15 cellular contexts compared by ENCODE assay signal in genomic region chr6:14658909-14659561, GRCh38.
DNase-seq lines count a peak whose midpoint lies in the region; ATAC-seq, FAIRE-seq and TF ChIP-seq lines count a peak whose summit lies in the region.
"Had no signal": no experiment of that assay in that cellular context is flagged by ENCODE, and none has a peak within 500 bp of the region (broad histone marks: within the 10 kb centered on the region; RNA-seq: fewer than 3 reads in every experiment).

No MANE protein-coding gene starts in this region.

- no peak overlapping the region for H2BK20ac ChIP-seq in IMR-90 (ENCODE audit: low read depth, low read length)

- no peak overlapping the region for H2AK9ac ChIP-seq in IMR-90 (replicated peaks; ENCODE audit: low read depth, low read length, poor library complexity)

- H3K4me1 ChIP-seq in BLaER1 (peaks cover 99% of the 10 kb centered on the region), IMR-90 (ENCODE audit: control insufficient read depth, insufficient read depth, low read length) (peaks cover 10% of the 10 kb centered on the region)
- H3K4me1 ChIP-seq: breast epithelium had no signal

- 15% methylated on average over 2 of the region's 6 CpGs; no CpG with 5 or more reads in 1 of the 2 experiments for WGBS in IMR-90 (ENCODE audit: extremely low coverage in 2 of 2, insufficient read length in 1 of 2), 2 experiments

- intact Hi-C loops in IMR-90 (cut with micrococcal nuclease), result no loop called here

- H4K20me1 ChIP-seq in BLaER1, result no peaks in the 10 kb centered on the region
- H4K20me1 ChIP-seq in IMR-90 (ENCODE audit: insufficient read depth, low read length), result no peaks in the 10 kb centered on the region

- no peak overlapping the region for H4K91ac ChIP-seq in IMR-90 (ENCODE audit: insufficient read depth, low read depth, low read length)

- H3K9me3 ChIP-seq in BLaER1, result no peaks in the 10 kb centered on the region
- no peaks in the 10 kb centered on the region for H3K9me3 ChIP-seq in IMR-90 (ENCODE audit: control insufficient read depth, insufficient read depth, low read length)
- H3K9me3 ChIP-seq: breast epithelium had no signal

- no peaks in the 10 kb centered on the region for H3K27me3 ChIP-seq in BLaER1
- H3K27me3 ChIP-seq in IMR-90 (ENCODE audit: control insufficient read depth, insufficient read depth, low read length), result peaks cover 2% of the 10 kb centered on the region; the same call in 1 of the 2 replicates
- H3K27me3 ChIP-seq: breast epithelium had no signal

- POLR2A ChIA-PET in IMR-90 (lab: Charles Lee; ENCODE audit: unreplicated experiment), result no interaction called here

- no peaks in the 10 kb centered on the region for H3K79me1 ChIP-seq in IMR-90 (ENCODE audit: low read depth in 1 of 2, low read length in 2 of 2)

- H3K23ac ChIP-seq in IMR-90 (ENCODE audit: low read depth, low read length), result no peak overlapping the region

- no peak for FAIRE-seq in H54 (lab: Jason Lieb, UNC)

- no peak overlapping the region; the same call in 1 of the 2 replicates for H2AK5ac ChIP-seq in IMR-90 (ENCODE audit: low read depth, low read length)

- no peak for TF ChIP-seq RAD21 in IMR-90 (IDR thresholded peaks at IDR 0.05; ENCODE audit: low read length)

- peak overlapping the region; percentile 25; the same call in 1 of the 2 replicates for H3K4me3 ChIP-seq in BLaER1
- no peak overlapping the region for H3K4me3 ChIP-seq in IMR-90 (ENCODE audit: insufficient read depth, low read depth, low read length)
- H3K4me3 ChIP-seq: breast epithelium had no signal

- H3K36me3 ChIP-seq in BLaER1, result no peaks in the 10 kb centered on the region
- H3K36me3 ChIP-seq in IMR-90 (ENCODE audit: control insufficient read depth, insufficient read depth, low read length), result no peaks in the 10 kb centered on the region
- H3K36me3 ChIP-seq: breast epithelium had no signal

- no peak overlapping the region for H2AFZ ChIP-seq in IMR-90 (replicated peaks; ENCODE audit: low read length, poor library complexity)

- H4K5ac ChIP-seq in IMR-90 (ENCODE audit: low read depth, low read length), result no peak overlapping the region

- DNase-seq in IMR-90 (peak; percentile 83), SKM-1 (lab: John Stamatoyannopoulos, UW; ENCODE audit: unreplicated experiment) (peak; percentile 55), foreskin melanocyte (peak; percentile 54), H54 (ENCODE audit: insufficient read length, low spot score) (no peak), COLO668 (lab: John Stamatoyannopoulos, UW; ENCODE audit: unreplicated experiment) (no peak)
- DNase-seq: activated CD8-positive, alpha-beta memory T cell treated with anti-CD3 and anti-CD28 coated beads, Interleukin-2, amount 50 U/mL, for 4 hours; DMS153; HCEC 1CT; NCI-H1436 had no signal

- H2BK5ac ChIP-seq in IMR-90 (ENCODE audit: low read depth, low read length, poor library complexity, severe bottlenecking), result no peak overlapping the region

- no peak overlapping the region for H2BK15ac ChIP-seq in IMR-90 (ENCODE audit: low read depth, low read length)

- no peak overlapping the region for H4K8ac ChIP-seq in IMR-90 (ENCODE audit: low read depth in 2 of 2, low read length in 2 of 2)

- TF ChIP-seq CTCF in IMR-90 (conservative IDR thresholded peaks at IDR 0.05; ENCODE audit: low read depth, low read length), result no peak

- CTCF ChIA-PET in IMR-90 (lab: Yijun Ruan, JAX), result no interaction called here

- dilution Hi-C loops in IMR-90 (cut with HindIII; ENCODE audit: low sequenced_read_pairs, unreplicated experiment), result no loop called here

- H2BK120ac ChIP-seq in IMR-90 (ENCODE audit: low read depth, low read length), result no peak overlapping the region

- H3K27ac ChIP-seq in BLaER1 (peak overlapping the region; percentile 44; the same call in 1 of the 2 replicates), IMR-90 (ENCODE audit: insufficient read depth, low read length) (no peak overlapping the region)
- H3K27ac ChIP-seq: breast epithelium had no signal

- no TSS peak for BruUV-seq in IMR-90 (replicated peaks; lab: Mats Ljungman, UMichigan)

- no peak overlapping the region for H3K56ac ChIP-seq in IMR-90 (ENCODE audit: extremely low read depth, insufficient read depth, low read length)

- no peak overlapping the region for H3K18ac ChIP-seq in IMR-90 (ENCODE audit: low read depth, low read length)

- H3K4me2 ChIP-seq in BLaER1, result peak overlapping the region; percentile 93
- no peak overlapping the region for H3K4me2 ChIP-seq in IMR-90 (ENCODE audit: low read depth, low read length)

- peaks cover 3% of the 10 kb centered on the region for H3K9me1 ChIP-seq in IMR-90 (ENCODE audit: insufficient read depth, low read length)

- no peak overlapping the region for H3K4ac ChIP-seq in IMR-90 (ENCODE audit: low read depth, low read length)

- peak overlapping the region; percentile 21; the same call in 1 of the 2 replicates for H3K9ac ChIP-seq in BLaER1
- no peak overlapping the region for H3K9ac ChIP-seq in IMR-90 (ENCODE audit: low read depth, low read length)

- in situ Hi-C loops in IMR-90 (cut with MboI; ENCODE audit: low sequenced_read_pairs), result no loop called here

- H3K14ac ChIP-seq in IMR-90 (replicated peaks; ENCODE audit: low read depth, low read length), result no peak overlapping the region

- no peak for TF ChIP-seq POLR2A in IMR-90 (IDR thresholded peaks at IDR 0.05; ENCODE audit: low read depth, low read length)
- TF ChIP-seq POLR2A in H54 (IDR thresholded peaks at IDR 0.05; ENCODE audit: low read depth, low read length), result no peak

- ATAC-seq in IMR-90 (ENCODE audit: low read depth) (no peak), GM21576 (IDR thresholded peaks at IDR 0.05; ENCODE audit: unreplicated experiment) (no peak), HG02798 (IDR thresholded peaks at IDR 0.05; ENCODE audit: poor library complexity, unreplicated experiment) (no peak)
- ATAC-seq: sciatic nerve, SK-N-SH treated with all-trans-retinoic acid at 6 μM for 48 hours had no signal

TF ChIP-seq in IMR-90, 13 proteins besides CTCF, POLR2A, EP300 and RAD21:
- no peak for TF ChIP-seq MXI1 (IDR thresholded peaks at IDR 0.05; ENCODE audit: borderline replicate concordance, low read depth, low read length)
- TF ChIP-seq BHLHE40 (IDR thresholded peaks at IDR 0.05; ENCODE audit: low read depth, low read length), result peak; percentile 93
- TF ChIP-seq RFX5 (IDR thresholded peaks at IDR 0.05; ENCODE audit: low read depth, low read length), result no peak
- TF ChIP-seq FOS (IDR thresholded peaks at IDR 0.05; ENCODE audit: low read depth, low read length), result no peak
- TF ChIP-seq CEBPB (IDR thresholded peaks at IDR 0.05; ENCODE audit: low read depth, low read length), result no peak
- no peak for TF ChIP-seq MAFK (IDR thresholded peaks at IDR 0.05; ENCODE audit: low read depth, low read length)
- no peak for TF ChIP-seq SMC3 (IDR thresholded peaks at IDR 0.05; ENCODE audit: low read depth, low read length)
- no peak for TF ChIP-seq CHD1 (IDR thresholded peaks at IDR 0.05; ENCODE audit: low read depth, low read length)
- no peak for TF ChIP-seq NFE2L2 (IDR thresholded peaks at IDR 0.05; ENCODE audit: low read depth, low read length)
- no peak for TF ChIP-seq MAZ (IDR thresholded peaks at IDR 0.05; ENCODE audit: borderline replicate concordance, low read depth, low read length)
- TF ChIP-seq USF2 (IDR thresholded peaks at IDR 0.05; ENCODE audit: low read depth, low read length), result 0 out of 2 replicates have a peak, but pooled peaks have one; percentile 21
- TF ChIP-seq ELK1 (IDR thresholded peaks at IDR 0.05; ENCODE audit: borderline replicate concordance, low read depth, low read length), result no peak
- no peak for TF ChIP-seq RCOR1 (IDR thresholded peaks at IDR 0.05; ENCODE audit: insufficient replicate concordance, low read length)

Comparison
In these comparisons a context has a peak if more than half of its experiments do, and no peak if none do; other contexts are left out.
1. DNase-seq: peak in IMR-90 (single experiment), SKM-1 (single experiment) and foreskin melanocyte (single experiment); none in H54 (single experiment) and COLO668 (single experiment).